Comparison of ENCODE assay signal across 8 cellular contexts in the genomic region with DNA sequence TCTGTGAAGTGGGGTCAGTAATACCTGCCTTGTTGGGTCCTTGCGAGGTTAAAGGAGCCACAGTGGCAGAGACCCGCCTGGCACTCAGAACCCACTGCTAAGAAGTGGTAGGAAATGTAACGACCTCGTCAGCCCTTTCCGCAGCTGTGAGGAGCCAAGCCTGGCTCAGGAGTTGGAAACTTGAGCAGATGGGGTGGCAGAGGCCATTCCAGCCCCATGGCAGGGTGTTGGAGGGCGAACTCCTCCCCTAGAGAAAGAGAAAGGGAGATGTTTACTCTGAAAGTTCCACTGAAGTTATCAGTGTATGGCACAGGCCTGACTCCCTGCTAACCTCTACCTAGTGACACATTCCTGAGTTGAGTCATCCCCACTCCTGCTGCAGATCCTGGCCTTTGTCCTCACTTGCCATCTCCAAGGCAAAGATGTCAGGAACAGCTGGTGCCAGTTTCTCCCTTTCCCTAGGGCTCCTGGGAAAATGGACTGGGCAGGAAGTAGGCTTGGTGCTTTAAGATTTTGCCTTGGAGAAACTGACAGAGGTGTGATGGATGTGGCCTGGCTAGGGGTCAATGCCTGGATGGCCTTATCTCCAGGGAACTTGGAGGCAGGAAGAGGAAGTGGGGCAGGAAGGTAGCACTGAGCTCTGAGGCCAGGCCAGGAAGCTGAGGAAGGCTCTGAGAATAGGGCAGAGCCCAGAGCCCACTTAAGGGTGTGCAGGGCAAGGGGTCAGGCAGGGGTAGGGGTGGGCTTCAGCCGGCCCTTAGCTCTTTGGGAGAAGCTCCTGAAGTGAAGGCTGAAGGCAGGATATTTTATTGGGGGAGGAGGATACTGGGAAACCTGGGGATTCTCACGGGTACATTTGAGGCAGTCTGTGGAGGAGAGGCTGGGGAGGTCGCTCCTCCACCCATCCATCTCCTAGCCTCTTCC. TPM values are rescaled to one million over a fixed set of nuclear protein-coding genes. Genes with fewer than 3 reads are reported as not detected.
A peak's percentile ranks its signal among the peaks of the same experiment; 100 is the strongest.
DNase-seq lines count a peak whose midpoint lies in the region; ATAC-seq and TF ChIP-seq lines count a peak whose summit lies in the region.

No MANE protein-coding gene starts in this region.

- no peaks in the 10 kb centered on the region for H3K27me3 Mint-ChIP-seq in dendritic cell treated with granulocyte-macrophage colony-stimulating factor and Interleukin-4, amounts not matched to agents 40 ng/mL and 50 ng/mL, for 4 days

- H3K9me3 ChIP-seq in SJSA1 (replicated peaks) = no peaks in the 10 kb centered on the region
- no peaks in the 10 kb centered on the region for H3K9me3 ChIP-seq in upper lobe of left lung

- 24 to 36% methylated on average over 8 to 9 of the region's 9 CpGs for WGBS in upper lobe of left lung, 2 donors

- ATAC-seq in HG02571 (IDR thresholded peaks at IDR 0.05; ENCODE audit: unreplicated experiment) (peak; percentile 43), upper lobe of left lung (ENCODE audit: low FRiP score in 2 of 2) (peak; percentile 61 to 76), GM21526 (IDR thresholded peaks at IDR 0.05; ENCODE audit: low FRiP score, unreplicated experiment) (no peak)

- peak overlapping the region; percentile 81 for H3K27ac ChIP-seq in SJSA1
- peak overlapping the region; percentile 89 to 97 (median 96) for H3K27ac ChIP-seq in upper lobe of left lung

- TF ChIP-seq POLR2A in upper lobe of left lung (IDR thresholded peaks at IDR 0.05) = no peak

- peak overlapping the region; percentile 82 for H3K27ac Mint-ChIP-seq in dendritic cell treated with granulocyte-macrophage colony-stimulating factor and Interleukin-4, amounts not matched to agents 40 ng/mL and 50 ng/mL, for 4 days

- intact Hi-C loops in dendritic cell treated with granulocyte-macrophage colony-stimulating factor and Interleukin-4, amounts not matched to agents 40 ng/mL and 50 ng/mL, for 4 days (cut with micrococcal nuclease) = no loop called here
- intact Hi-C loops in posterior vena cava (cut with DNase I) = no loop called here

- peaks cover 50% of the 10 kb centered on the region for H3K36me3 Mint-ChIP-seq in dendritic cell treated with granulocyte-macrophage colony-stimulating factor and Interleukin-4, amounts not matched to agents 40 ng/mL and 50 ng/mL, for 4 days (ENCODE audit: low read depth)

- H3K4me1 ChIP-seq in SJSA1 (replicated peaks) (peaks cover 44% of the 10 kb centered on the region), upper lobe of left lung (peaks cover 78 to 93% (median 91%) of the 10 kb centered on the region in 4 donors)

- H3K9me3 Mint-ChIP-seq in dendritic cell treated with granulocyte-macrophage colony-stimulating factor and Interleukin-4, amounts not matched to agents 40 ng/mL and 50 ng/mL, for 4 days = no peaks in the 10 kb centered on the region

- peak in 2 of 4 donors; percentile 48 to 64 for TF ChIP-seq EP300 in upper lobe of left lung (IDR thresholded peaks at IDR 0.05)

- no peaks in the 10 kb centered on the region for H3K36me3 ChIP-seq in SJSA1
- peaks cover 0 to 20% (median 9%) of the 10 kb centered on the region in 4 donors for H3K36me3 ChIP-seq in upper lobe of left lung

- TF ChIP-seq CTCF in GM12875 (IDR thresholded peaks at IDR 0.05; ENCODE audit: borderline replicate concordance, insufficient read depth, low read depth, low read length) = no peak
- TF ChIP-seq CTCF in upper lobe of left lung (IDR thresholded peaks at IDR 0.05) = no peak

- peaks cover 93% of the 10 kb centered on the region for H3K4me1 Mint-ChIP-seq in dendritic cell treated with granulocyte-macrophage colony-stimulating factor and Interleukin-4, amounts not matched to agents 40 ng/mL and 50 ng/mL, for 4 days (ENCODE audit: low read depth)

- H3K27me3 ChIP-seq in SJSA1 (replicated peaks) (no peaks in the 10 kb centered on the region), upper lobe of left lung (no peaks in the 10 kb centered on the region)

- peak overlapping the region; percentile 65 for H3K4me3 Mint-ChIP-seq in dendritic cell treated with granulocyte-macrophage colony-stimulating factor and Interleukin-4, amounts not matched to agents 40 ng/mL and 50 ng/mL, for 4 days

- DNase-seq in SJSA1 (ENCODE audit: low read depth in 1 of 2, low spot score in 2 of 2) (peak; percentile 89 to 90), lung microvascular endothelial cell (ENCODE audit: low read depth in 2 of 2) (peak; percentile 73 to 81), upper lobe of left lung (peak in 1 of 2 donors; percentile 60), posterior vena cava (ENCODE audit: low spot score) (no peak)

- H3K4me3 ChIP-seq in GM12875 (ENCODE audit: low read depth, low read length) (peak overlapping the region; percentile 44), SJSA1 (peak overlapping the region; percentile 60), upper lobe of left lung (peak overlapping the region; percentile 49 to 69 (median 61))

RNA-seq across cellular contexts. Expression of gene VAMP5, which starts 0.9 kb away (rescaled TPM):
- 37.0 and 47.5 TPM in 2 replicates for total RNA-seq in SJSA1 (2014; rRNA removed; shearing (Covaris generic))
- 85.9 and 135 TPM in 2 replicates for total RNA-seq in lung microvascular endothelial cell
- 100 to 1,000 TPM in 1 of 6 donors, 10 to 100 TPM in 5; 20.5 to 105 (median 44.0) TPM for total RNA-seq in upper lobe of left lung
- 10 to 100 TPM; 79.9 to 96.2 TPM for total RNA-seq in posterior vena cava

RNA-seq across cellular contexts. Expression of gene VAMP8, which starts 7.7 kb away (rescaled TPM):
- not detected in 2 replicates for total RNA-seq in SJSA1 (2014; rRNA removed; shearing (Covaris generic))
- 9.7 and 13.7 TPM in 2 replicates for total RNA-seq in lung microvascular endothelial cell
- 100 to 1,000 TPM in 4 of 6 donors, 10 to 100 TPM in 2; 62.8 to 289 (median 154) TPM for total RNA-seq in upper lobe of left lung
- 10 to 100 TPM; 29.7 to 54.9 TPM for total RNA-seq in posterior vena cava

RNA-seq across cellular contexts. Expression of gene RNF181, which starts 10.4 kb away (rescaled TPM):
- 212 and 219 TPM in 2 replicates for total RNA-seq in SJSA1 (2014; rRNA removed; shearing (Covaris generic))
- total RNA-seq in lung microvascular endothelial cell (212 and 226 TPM in 2 replicates), upper lobe of left lung (100 to 1,000 TPM in 4 of 6 donors, 10 to 100 TPM in 2; 81.7 to 164 (median 108) TPM), posterior vena cava (10 to 100 TPM; 88.3 to 99.2 TPM)

RNA-seq across cellular contexts. Expression of gene TMEM150A, which starts 17.4 kb away (rescaled TPM):
- total RNA-seq in SJSA1 (2014; rRNA removed; shearing (Covaris generic)) = 1.0 and 5.1 TPM in 2 replicates
- total RNA-seq in lung microvascular endothelial cell (6.1 and 14.7 TPM in 2 replicates), upper lobe of left lung (10 to 100 TPM; 18.9 to 45.8 (median 32.0) TPM), posterior vena cava (10 to 100 TPM; 18.3 to 18.5 TPM)

RNA-seq across cellular contexts. Expression of gene GGCX, which starts 23.8 kb away (rescaled TPM):
- total RNA-seq in SJSA1 (2014; rRNA removed; shearing (Covaris generic)) = 38.0 and 41.2 TPM in 2 replicates
- 24.0 and 31.9 TPM in 2 replicates for total RNA-seq in lung microvascular endothelial cell
- 10 to 100 TPM; 21.2 to 70.6 (median 38.0) TPM for total RNA-seq in upper lobe of left lung
- total RNA-seq in posterior vena cava = 10 to 100 TPM; 26.3 to 31.2 TPM

Comparison
In these comparisons a context has a peak if more than half of its experiments do, and no peak if none do; other contexts are left out.
1. RNA of gene VAMP8, which starts 7.7 kb away (total RNA-seq): 62.8 to 289 TPM in upper lobe of left lung, 29.7 to 54.9 TPM in posterior vena cava and 9.7 to 13.7 TPM in lung microvascular endothelial cell; not detected in SJSA1; every median in the first group is over 10 times any median in the second.
2. Peak in every context shown above with its lines, with median percentiles within 50 percentile points of each other: H3K4me3 ChIP-seq.